In genomic region chr4:7788193-7788592, GRCh38 we compare ENCODE assay signal across 17 cellular contexts.
"Had no signal": no experiment of that assay in that cellular context is flagged by ENCODE, and none has a peak within 500 bp of the region (broad histone marks: within the 10 kb centered on the region; RNA-seq: fewer than 3 reads in every experiment).

No MANE protein-coding gene starts in this region.

- H3K4me3 ChIP-seq: ascending aorta, esophagus muscularis mucosa, tibial artery had no signal

- H3K27me3 Mint-ChIP-seq: activated CD4-positive, alpha-beta memory T cell treated with anti-CD3 and anti-CD28 coated beads, Interleukin-2, amount 10 ng/mL, durations not matched to agents 7 days and 5 days; activated CD4-positive, alpha-beta T cell treated with anti-CD3 and anti-CD28 coated beads, Interleukin-2, amount 10 ng/mL, durations not matched to agents 24 days and 14 days; activated naive CD4-positive, alpha-beta T cell treated with anti-CD3 and anti-CD28 coated beads, Interleukin-2, amount 50 U/mL, for 24 hours; stimulated activated naive CD8-positive, alpha-beta T cell treated with anti-CD3 and anti-CD28 coated beads, Interleukin-15, Interleukin-2, amounts not matched to agents 100 ng/mL and 50 ng/mL, for 24 hours; T-helper 17 cell had no signal

- DNase-seq: activated CD4-positive, alpha-beta memory T cell treated with anti-CD3 and anti-CD28 coated beads, Interleukin-2, amount 10 ng/mL, durations not matched to agents 7 days and 5 days; activated CD4-positive, alpha-beta T cell treated with anti-CD3 and anti-CD28 coated beads, Interleukin-2, amount 10 ng/mL, durations not matched to agents 24 days and 14 days; activated gamma-delta T cell treated with Interleukin-2 at 50 U/mL for 16 hours; activated T-cell treated with anti-CD3 and anti-CD28 coated beads, Interleukin-2, amount 50 U/mL, for 72 hours; brain microvascular endothelial cell; central memory CD4-positive, alpha-beta T cell; effector memory CD4-positive, alpha-beta T cell; hypothalamus; substantia nigra; SW 1271; T-helper 17 cell had no signal

- H3K27ac Mint-ChIP-seq: activated CD4-positive, alpha-beta memory T cell treated with anti-CD3 and anti-CD28 coated beads, Interleukin-2, amount 10 ng/mL, durations not matched to agents 7 days and 5 days; activated CD4-positive, alpha-beta T cell treated with anti-CD3 and anti-CD28 coated beads, Interleukin-2, amount 10 ng/mL, durations not matched to agents 24 days and 14 days; activated naive CD4-positive, alpha-beta T cell treated with anti-CD3 and anti-CD28 coated beads, Interleukin-2, amount 50 U/mL, for 24 hours; activated T-cell treated with anti-CD3 and anti-CD28 coated beads, Interleukin-2, amount 50 U/mL, for 72 hours; memory B cell; stimulated activated naive CD8-positive, alpha-beta T cell treated with anti-CD3 and anti-CD28 coated beads, Interleukin-15, Interleukin-2, amounts not matched to agents 100 ng/mL and 50 ng/mL, for 24 hours; T-helper 17 cell had no signal

- H3K9me3 ChIP-seq: ascending aorta, esophagus muscularis mucosa, tibial artery had no signal

- H3K9me3 Mint-ChIP-seq: activated CD4-positive, alpha-beta memory T cell treated with anti-CD3 and anti-CD28 coated beads, Interleukin-2, amount 10 ng/mL, durations not matched to agents 7 days and 5 days; activated CD4-positive, alpha-beta T cell treated with anti-CD3 and anti-CD28 coated beads, Interleukin-2, amount 10 ng/mL, durations not matched to agents 24 days and 14 days; activated naive CD4-positive, alpha-beta T cell treated with anti-CD3 and anti-CD28 coated beads, Interleukin-2, amount 50 U/mL, for 24 hours; activated T-cell treated with anti-CD3 and anti-CD28 coated beads, Interleukin-2, amount 50 U/mL, for 72 hours; memory B cell; stimulated activated naive CD8-positive, alpha-beta T cell treated with anti-CD3 and anti-CD28 coated beads, Interleukin-15, Interleukin-2, amounts not matched to agents 100 ng/mL and 50 ng/mL, for 24 hours had no signal

- ATAC-seq: activated T-cell treated with anti-CD3 and anti-CD28 coated beads, Interleukin-2, amount 50 U/mL, for 72 hours; T-helper 17 cell had no signal

- H3K36me3 Mint-ChIP-seq: memory B cell had no signal

- H3K4me3 Mint-ChIP-seq: activated CD4-positive, alpha-beta memory T cell treated with anti-CD3 and anti-CD28 coated beads, Interleukin-2, amount 10 ng/mL, durations not matched to agents 7 days and 5 days; activated CD4-positive, alpha-beta T cell treated with anti-CD3 and anti-CD28 coated beads, Interleukin-2, amount 10 ng/mL, durations not matched to agents 24 days and 14 days; activated naive CD4-positive, alpha-beta T cell treated with anti-CD3 and anti-CD28 coated beads, Interleukin-2, amount 50 U/mL, for 24 hours; activated T-cell treated with anti-CD3 and anti-CD28 coated beads, Interleukin-2, amount 50 U/mL, for 72 hours; memory B cell; stimulated activated naive CD8-positive, alpha-beta T cell treated with anti-CD3 and anti-CD28 coated beads, Interleukin-15, Interleukin-2, amounts not matched to agents 100 ng/mL and 50 ng/mL, for 24 hours; T-helper 17 cell had no signal

- H3K27ac ChIP-seq: brain microvascular endothelial cell had no signal

- H3K27me3 ChIP-seq: ascending aorta, brain microvascular endothelial cell, esophagus muscularis mucosa, tibial artery had no signal
